1 cellular context compared by ENCODE assay signal in the genomic region with DNA sequence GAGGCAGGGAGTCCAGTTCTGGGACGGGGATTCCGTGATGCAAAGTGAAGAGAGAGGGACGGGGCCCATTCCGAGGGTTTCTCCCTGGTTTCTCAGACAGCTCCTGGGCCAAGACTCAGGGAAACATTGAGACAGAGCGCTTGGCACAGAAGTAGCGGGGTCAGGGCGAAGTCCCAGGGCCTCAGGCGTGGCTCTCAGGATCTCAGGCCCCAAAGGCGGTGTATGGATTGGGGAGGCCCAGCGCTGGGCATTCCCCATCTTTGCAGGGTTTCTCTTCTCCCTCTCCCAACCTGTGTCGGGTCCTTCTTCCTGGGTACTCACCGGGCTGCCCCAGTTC.
TF ChIP-seq lines count a peak whose summit lies in the region.

No MANE protein-coding gene starts in this region.

TF ChIP-seq in HepG2, 621 proteins besides CTCF, POLR2A, EP300 and RAD21 (continued from another document):
- no peak for TF ChIP-seq ZNF232 (CRISPR knock-in tag; IDR thresholded peaks at IDR 0.05; ENCODE audit: borderline replicate concordance)
- TF ChIP-seq, protein P1, sequence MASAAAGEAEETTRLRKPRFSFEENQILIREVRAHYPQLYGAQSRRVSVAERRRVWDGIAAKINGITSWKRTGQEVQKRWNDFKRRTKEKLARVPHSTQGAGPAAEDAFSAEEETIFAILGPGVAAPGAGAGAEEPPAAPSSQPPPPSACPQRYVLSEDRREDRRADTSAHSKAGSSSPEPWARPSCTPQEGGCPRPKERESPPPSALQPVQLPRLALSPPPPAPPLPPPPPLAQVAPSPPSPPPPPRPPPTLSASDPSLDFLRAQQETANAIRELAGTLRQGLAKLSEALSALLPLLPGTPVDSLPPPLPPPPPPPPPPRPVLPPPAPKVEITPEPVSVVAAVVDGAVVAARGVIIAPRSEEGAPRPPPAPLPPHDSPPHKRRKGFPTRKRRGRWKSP (CRISPR knock-in tag; IDR thresholded peaks at IDR 0.05) = no peak
- TF ChIP-seq NR3C1 (CRISPR knock-in tag; IDR thresholded peaks at IDR 0.05) = no peak
- TF ChIP-seq CBX2 (IDR thresholded peaks at IDR 0.05; ENCODE audit: low read depth, low read length) = no peak
- no peak for TF ChIP-seq CBX2 (CRISPR knock-in tag; IDR thresholded peaks at IDR 0.05; ENCODE audit: low read depth)
- no peak for TF ChIP-seq POLR2G (IDR thresholded peaks at IDR 0.05; ENCODE audit: low read depth, low read length)
- TF ChIP-seq, protein P2, sequence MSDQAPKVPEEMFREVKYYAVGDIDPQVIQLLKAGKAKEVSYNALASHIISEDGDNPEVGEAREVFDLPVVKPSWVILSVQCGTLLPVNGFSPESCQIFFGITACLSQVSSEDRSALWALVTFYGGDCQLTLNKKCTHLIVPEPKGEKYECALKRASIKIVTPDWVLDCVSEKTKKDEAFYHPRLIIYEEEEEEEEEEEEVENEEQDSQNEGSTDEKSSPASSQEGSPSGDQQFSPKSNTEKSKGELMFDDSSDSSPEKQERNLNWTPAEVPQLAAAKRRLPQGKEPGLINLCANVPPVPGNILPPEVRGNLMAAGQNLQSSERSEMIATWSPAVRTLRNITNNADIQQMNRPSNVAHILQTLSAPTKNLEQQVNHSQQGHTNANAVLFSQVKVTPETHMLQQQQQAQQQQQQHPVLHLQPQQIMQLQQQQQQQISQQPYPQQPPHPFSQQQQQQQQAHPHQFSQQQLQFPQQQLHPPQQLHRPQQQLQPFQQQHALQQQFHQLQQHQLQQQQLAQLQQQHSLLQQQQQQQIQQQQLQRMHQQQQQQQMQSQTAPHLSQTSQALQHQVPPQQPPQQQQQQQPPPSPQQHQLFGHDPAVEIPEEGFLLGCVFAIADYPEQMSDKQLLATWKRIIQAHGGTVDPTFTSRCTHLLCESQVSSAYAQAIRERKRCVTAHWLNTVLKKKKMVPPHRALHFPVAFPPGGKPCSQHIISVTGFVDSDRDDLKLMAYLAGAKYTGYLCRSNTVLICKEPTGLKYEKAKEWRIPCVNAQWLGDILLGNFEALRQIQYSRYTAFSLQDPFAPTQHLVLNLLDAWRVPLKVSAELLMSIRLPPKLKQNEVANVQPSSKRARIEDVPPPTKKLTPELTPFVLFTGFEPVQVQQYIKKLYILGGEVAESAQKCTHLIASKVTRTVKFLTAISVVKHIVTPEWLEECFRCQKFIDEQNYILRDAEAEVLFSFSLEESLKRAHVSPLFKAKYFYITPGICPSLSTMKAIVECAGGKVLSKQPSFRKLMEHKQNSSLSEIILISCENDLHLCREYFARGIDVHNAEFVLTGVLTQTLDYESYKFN (CRISPR knock-in tag; conservative IDR thresholded peaks at IDR 0.05) = no peak
- TF ChIP-seq SALL2 (CRISPR knock-in tag; IDR thresholded peaks at IDR 0.05) = no peak
- TF ChIP-seq, protein P3, sequence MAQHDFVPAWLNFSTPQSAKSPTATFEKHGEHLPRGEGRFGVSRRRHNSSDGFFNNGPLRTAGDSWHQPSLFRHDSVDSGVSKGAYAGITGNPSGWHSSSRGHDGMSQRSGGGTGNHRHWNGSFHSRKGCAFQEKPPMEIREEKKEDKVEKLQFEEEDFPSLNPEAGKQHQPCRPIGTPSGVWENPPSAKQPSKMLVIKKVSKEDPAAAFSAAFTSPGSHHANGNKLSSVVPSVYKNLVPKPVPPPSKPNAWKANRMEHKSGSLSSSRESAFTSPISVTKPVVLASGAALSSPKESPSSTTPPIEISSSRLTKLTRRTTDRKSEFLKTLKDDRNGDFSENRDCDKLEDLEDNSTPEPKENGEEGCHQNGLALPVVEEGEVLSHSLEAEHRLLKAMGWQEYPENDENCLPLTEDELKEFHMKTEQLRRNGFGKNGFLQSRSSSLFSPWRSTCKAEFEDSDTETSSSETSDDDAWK (CRISPR knock-in tag; IDR thresholded peaks at IDR 0.05) = no peak
- TF ChIP-seq, protein P4, sequence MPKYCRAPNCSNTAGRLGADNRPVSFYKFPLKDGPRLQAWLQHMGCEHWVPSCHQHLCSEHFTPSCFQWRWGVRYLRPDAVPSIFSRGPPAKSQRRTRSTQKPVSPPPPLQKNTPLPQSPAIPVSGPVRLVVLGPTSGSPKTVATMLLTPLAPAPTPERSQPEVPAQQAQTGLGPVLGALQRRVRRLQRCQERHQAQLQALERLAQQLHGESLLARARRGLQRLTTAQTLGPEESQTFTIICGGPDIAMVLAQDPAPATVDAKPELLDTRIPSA (CRISPR knock-in tag; IDR thresholded peaks at IDR 0.05; ENCODE audit: borderline replicate concordance) = no peak
- no peak for TF ChIP-seq ZNF674 (CRISPR knock-in tag; IDR thresholded peaks at IDR 0.05; ENCODE audit: low read depth)
- TF ChIP-seq RFX1 (IDR thresholded peaks at IDR 0.05) = no peak
- no peak for TF ChIP-seq ZNF547 (CRISPR knock-in tag; IDR thresholded peaks at IDR 0.05)
- TF ChIP-seq, protein P5, sequence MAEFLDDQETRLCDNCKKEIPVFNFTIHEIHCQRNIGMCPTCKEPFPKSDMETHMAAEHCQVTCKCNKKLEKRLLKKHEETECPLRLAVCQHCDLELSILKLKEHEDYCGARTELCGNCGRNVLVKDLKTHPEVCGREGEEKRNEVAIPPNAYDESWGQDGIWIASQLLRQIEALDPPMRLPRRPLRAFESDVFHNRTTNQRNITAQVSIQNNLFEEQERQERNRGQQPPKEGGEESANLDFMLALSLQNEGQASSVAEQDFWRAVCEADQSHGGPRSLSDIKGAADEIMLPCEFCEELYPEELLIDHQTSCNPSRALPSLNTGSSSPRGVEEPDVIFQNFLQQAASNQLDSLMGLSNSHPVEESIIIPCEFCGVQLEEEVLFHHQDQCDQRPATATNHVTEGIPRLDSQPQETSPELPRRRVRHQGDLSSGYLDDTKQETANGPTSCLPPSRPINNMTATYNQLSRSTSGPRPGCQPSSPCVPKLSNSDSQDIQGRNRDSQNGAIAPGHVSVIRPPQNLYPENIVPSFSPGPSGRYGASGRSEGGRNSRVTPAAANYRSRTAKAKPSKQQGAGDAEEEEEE (CRISPR knock-in tag; IDR thresholded peaks at IDR 0.05; ENCODE audit: borderline replicate concordance) = no peak
